Comparison of ENCODE assay signal across 9 cellular contexts in genomic region chr19:3459322-3459881, GRCh38. TPM values are rescaled to one million over a fixed set of nuclear protein-coding genes. Genes with fewer than 3 reads are reported as not detected.
DNase-seq lines count a peak whose midpoint lies in the region; ATAC-seq and TF ChIP-seq lines count a peak whose summit lies in the region.
"Had no signal": no experiment of that assay in that cellular context is flagged by ENCODE, and none has a peak within 500 bp of the region (broad histone marks: within the 10 kb centered on the region; RNA-seq: fewer than 3 reads in every experiment).

No MANE protein-coding gene starts in this region.

- no peak overlapping the region for H2AFZ ChIP-seq in neural progenitor cell (replicated peaks)

- H3K27me3 Mint-ChIP-seq in neural progenitor cell (ENCODE audit: insufficient read depth, low read depth), result peaks cover 37% of the 10 kb centered on the region

- no peaks in the 10 kb centered on the region for H3K36me3 Mint-ChIP-seq in neural progenitor cell

- H4K20me1 ChIP-seq in neural progenitor cell (ENCODE audit: low read depth), result peaks cover 12% of the 10 kb centered on the region

- no peak overlapping the region for H3K4me3 Mint-ChIP-seq in neural progenitor cell

- no peak overlapping the region for H3K27ac Mint-ChIP-seq in neural progenitor cell

- peaks cover 18% of the 10 kb centered on the region for H3K4me1 Mint-ChIP-seq in neural progenitor cell

- H3F3A ChIP-seq in neural progenitor cell (ENCODE audit: low read depth), result peaks cover 23% of the 10 kb centered on the region

- no peaks in the 10 kb centered on the region for H3K9me3 ChIP-seq in neural progenitor cell (ENCODE audit: low read depth)

- H3K9me3 Mint-ChIP-seq in neural progenitor cell, result no peaks in the 10 kb centered on the region

- H3K27ac ChIP-seq in neural progenitor cell, result no peak overlapping the region

- peak; percentile 88 for DNase-seq in AG10803 (ENCODE audit: low read depth)
- DNase-seq in RPMI7951 (ENCODE audit: low read depth), result peak; percentile 48
- DNase-seq in foreskin fibroblast, result peak; percentile 63 to 90
- DNase-seq in neural progenitor cell (ENCODE audit: low spot score), result no peak
- DNase-seq in NCI-H1417 (lab: John Stamatoyannopoulos, UW), result no peak
- DNase-seq in inferior parietal cortex (ENCODE audit: extremely low spot score), result no peak
- DNase-seq in mesenteric fat pad (ENCODE audit: low spot score), result no peak
- DNase-seq: stimulated activated CD4-positive, alpha-beta T cell treated with anti-CD3 and anti-CD28 coated beads, Interleukin-2, amount 100 ng/mL, for 48 hours had no signal

- H3K79me2 ChIP-seq in neural progenitor cell (ENCODE audit: low read depth), result no peaks in the 10 kb centered on the region

- H3K4me3 ChIP-seq in AG10803 (ENCODE audit: low read length), result no peak overlapping the region
- no peak overlapping the region for H3K4me3 ChIP-seq in foreskin fibroblast (ENCODE audit: low read depth in 1 of 2, low read length in 2 of 2)
- H3K4me3 ChIP-seq in neural progenitor cell, result peak overlapping the region; percentile 17

- TF ChIP-seq CTCF in AG10803 (conservative IDR thresholded peaks at IDR 0.05; ENCODE audit: low read length), result no peak
- TF ChIP-seq CTCF in foreskin fibroblast (IDR thresholded peaks at IDR 0.05; ENCODE audit: low read depth, low read length), result no peak
- TF ChIP-seq CTCF in neural progenitor cell (IDR thresholded peaks at IDR 0.05), result no peak

- H3K4me1 ChIP-seq in neural progenitor cell, result peaks cover 43% of the 10 kb centered on the region

- no peaks in the 10 kb centered on the region for H3K36me3 ChIP-seq in neural progenitor cell

- peaks cover 75% of the 10 kb centered on the region for H3K27me3 ChIP-seq in neural progenitor cell

- no peak overlapping the region for H3K9ac ChIP-seq in neural progenitor cell

- no peak for ATAC-seq in HG03521 (IDR thresholded peaks at IDR 0.05; ENCODE audit: unreplicated experiment)

- peak overlapping the region; percentile 66 for H3K4me2 ChIP-seq in neural progenitor cell

RNA-seq across cellular contexts. Expression of gene SMIM24, which starts 20.9 kb away (rescaled TPM):
- total RNA-seq in RPMI7951 (2014; rRNA removed; shearing (Covaris generic)), result not detected in 2 replicates
- total RNA-seq in neural progenitor cell (ENCODE audit: low replicate concordance), result 0.81 and 1.7 TPM in 2 replicates
- total RNA-seq in mesenteric fat pad, result 0.42 TPM

RNA-seq across cellular contexts. Expression of gene SMIM44, which starts 23.8 kb away (rescaled TPM):
- not detected in 2 replicates for total RNA-seq in RPMI7951 (2014; rRNA removed; shearing (Covaris generic))
- not detected in 2 replicates for total RNA-seq in neural progenitor cell (ENCODE audit: low replicate concordance)
- total RNA-seq in mesenteric fat pad, result not detected

RNA-seq across cellular contexts. Expression of gene DOHH, which starts 41.1 kb away (rescaled TPM):
- total RNA-seq in RPMI7951 (2014; rRNA removed; shearing (Covaris generic)), result 7.1 and 9.1 TPM in 2 replicates
- total RNA-seq in neural progenitor cell (ENCODE audit: low replicate concordance) (0.69 and 12.1 TPM in 2 replicates), mesenteric fat pad (10.5 TPM)

RNA-seq across cellular contexts. Expression of gene FZR1, which starts 46.7 kb away (rescaled TPM):
- 37.2 and 48.2 TPM in 2 replicates for total RNA-seq in RPMI7951 (2014; rRNA removed; shearing (Covaris generic))
- total RNA-seq in neural progenitor cell (ENCODE audit: low replicate concordance) (16.4 and 56.1 TPM in 2 replicates), mesenteric fat pad (28.1 TPM)

Comparison
In these comparisons a context has a peak if more than half of its experiments do, and no peak if none do; other contexts are left out.
1. DNase-seq: peak in AG10803 (single experiment), RPMI7951 (single experiment) and foreskin fibroblast (2 of 2); none in neural progenitor cell (single experiment), NCI-H1417 (0 of 3), inferior parietal cortex (single experiment) and mesenteric fat pad (single experiment).